1 cellular context compared by ENCODE assay signal in the genomic region with DNA sequence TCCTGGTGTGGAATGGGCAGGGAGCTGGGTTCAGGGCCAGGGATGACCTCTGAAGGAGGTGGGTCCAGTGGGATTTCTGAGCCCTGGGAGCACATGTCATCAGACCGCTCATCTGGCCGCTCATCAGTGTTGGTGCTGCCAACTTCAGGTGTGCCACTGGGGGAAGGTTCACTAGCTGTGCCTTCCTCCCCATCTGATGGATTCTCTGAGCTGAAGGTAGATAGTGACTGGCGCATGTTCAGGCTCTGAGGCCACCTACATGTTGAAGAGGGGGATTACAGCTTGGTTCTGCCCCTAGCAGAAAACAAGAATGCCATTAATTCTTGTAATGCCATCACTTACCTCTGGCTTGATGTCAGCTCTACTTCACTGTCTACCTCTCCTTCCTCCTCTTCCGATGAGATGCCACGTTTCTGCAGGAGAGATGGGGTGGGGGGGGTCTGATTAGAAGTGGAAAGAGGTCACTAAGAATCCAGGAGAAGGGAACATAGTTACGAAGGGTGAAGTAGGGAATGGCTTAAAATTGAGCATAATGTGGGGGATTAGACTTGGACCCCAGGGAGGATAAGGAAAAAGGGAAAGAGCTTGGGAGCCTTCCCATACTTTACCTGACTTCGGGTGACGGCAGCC.
TF ChIP-seq lines count a peak whose summit lies in the region.

No MANE protein-coding gene starts in this region.

TF ChIP-seq in H1, 55 proteins besides CTCF, POLR2A, EP300 and RAD21:
- TF ChIP-seq TCF12 (IDR thresholded peaks at IDR 0.05; ENCODE audit: low read depth, low read length) (no peak), POLR2AphosphoS5 (IDR thresholded peaks at IDR 0.05; ENCODE audit: low read depth, low read length) (peak; percentile 80), SP2 (IDR thresholded peaks at IDR 0.05; ENCODE audit: low read length) (no peak), ATF3 (IDR thresholded peaks at IDR 0.05; ENCODE audit: insufficient read depth, low read depth, low read length) (no peak), KDM1A (IDR thresholded peaks at IDR 0.05; ENCODE audit: borderline replicate concordance, low read length) (no peak), SIN3A (conservative IDR thresholded peaks at IDR 0.05 in 1 of 2, IDR thresholded peaks at IDR 0.05 in 1 of 2; ENCODE audit: low read depth in 1 of 2, low read length in 2 of 2) (peak in 1 of 2 experiments; percentile 53; a peak in 1 of 4 replicates), RXRA (IDR thresholded peaks at IDR 0.05; ENCODE audit: insufficient read depth, low read depth, low read length) (no peak), ZNF274 (IDR thresholded peaks at IDR 0.05; ENCODE audit: borderline replicate concordance, extremely low read depth, low read length) (no peak)
- TF ChIP-seq, protein P1, sequence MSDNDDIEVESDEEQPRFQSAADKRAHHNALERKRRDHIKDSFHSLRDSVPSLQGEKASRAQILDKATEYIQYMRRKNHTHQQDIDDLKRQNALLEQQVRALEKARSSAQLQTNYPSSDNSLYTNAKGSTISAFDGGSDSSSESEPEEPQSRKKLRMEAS (IDR thresholded peaks at IDR 0.05), result peak; percentile 40
